Comparison of ENCODE assay signal across 8 cellular contexts in the genomic region with DNA sequence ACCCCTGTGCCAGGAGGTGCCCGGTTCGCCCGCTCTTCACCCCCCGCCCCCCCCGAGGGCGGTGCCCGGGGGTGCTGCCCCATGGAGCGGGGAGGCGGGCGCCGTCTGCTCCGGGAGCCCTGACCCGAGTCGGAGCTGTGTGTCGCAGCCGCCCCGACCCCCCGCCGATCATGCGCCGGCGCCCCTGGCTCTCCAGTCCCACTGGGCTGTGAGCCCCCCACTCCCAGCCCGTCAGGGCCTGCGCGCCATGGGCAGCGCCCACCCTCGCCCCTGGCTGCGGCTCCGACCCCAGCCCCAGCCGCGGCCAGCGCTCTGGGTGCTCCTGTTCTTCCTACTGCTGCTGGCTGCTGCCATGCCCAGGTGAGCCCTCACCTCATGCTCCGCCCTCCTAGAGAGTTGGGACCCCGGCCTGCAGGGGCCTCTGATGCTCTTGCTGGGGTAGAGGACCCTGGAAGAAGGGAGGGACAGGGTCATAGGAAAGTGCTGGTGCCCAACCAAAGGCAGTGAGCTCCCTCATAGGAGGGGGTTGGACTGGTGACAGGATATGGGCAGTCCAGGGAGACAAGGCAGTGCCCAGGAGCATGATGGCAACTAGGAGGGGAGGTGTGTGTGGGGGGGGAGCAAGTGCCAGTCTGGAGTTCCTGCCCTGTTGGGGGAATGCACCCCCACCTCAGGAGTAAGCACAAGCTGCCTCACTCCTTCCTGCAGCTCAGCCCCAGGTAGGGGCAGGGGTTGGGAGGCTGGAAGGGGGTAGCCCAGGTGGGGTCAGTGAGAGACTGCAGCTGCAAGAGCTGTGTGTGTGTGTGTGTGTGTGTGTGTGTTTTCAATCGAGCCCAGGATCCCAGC. TPM values are rescaled to one million over a fixed set of nuclear protein-coding genes. Genes with fewer than 3 reads are reported as not detected.
A peak's percentile ranks its signal among the peaks of the same experiment; 100 is the strongest.
DNase-seq lines count a peak whose midpoint lies in the region; ATAC-seq and TF ChIP-seq lines count a peak whose summit lies in the region.

Gene WNT10A, plus strand, starts transcription at position 104 of the 846 bp plus-strand sequence. Its CDS starts 144 bp downstream, at position 248.

- peak within 1 kb of the TSS; percentile 85 for H3K4me3 Mint-ChIP-seq in Calu3 (ENCODE audit: low read depth, unreplicated experiment)
- H3K4me3 Mint-ChIP-seq in mesothelial cell of epicardium = peak within 1 kb of the TSS; percentile 82

- H3K36me3 Mint-ChIP-seq in Calu3 (ENCODE audit: insufficient read depth, unreplicated experiment) = peaks cover 27% of the 10 kb centered on the region
- peaks cover 2% of the 10 kb centered on the region for H3K36me3 Mint-ChIP-seq in mesothelial cell of epicardium

- peaks cover 39% of the 10 kb centered on the region for H3K4me1 Mint-ChIP-seq in Calu3 (ENCODE audit: low read depth, unreplicated experiment)
- peaks cover 75% of the 10 kb centered on the region for H3K4me1 Mint-ChIP-seq in mesothelial cell of epicardium

- CTCF ChIA-PET in Calu3 (lab: Charles Lee) = interaction anchor here (0.7 to 2.2 kb wide), 4 partner anchors 8 to 379 kb away, joined by 3 to 20 read pairs (median 4); no protein-coding TSS in a partner anchor

- peak; percentile 6 for ATAC-seq in GM21619 (IDR thresholded peaks at IDR 0.05; ENCODE audit: unreplicated experiment)
- no peak for ATAC-seq in RWPE2 (ENCODE audit: low read depth)

- H3K9me3 Mint-ChIP-seq in Calu3 (ENCODE audit: low read depth, unreplicated experiment) (no peaks in the 10 kb centered on the region), mesothelial cell of epicardium (no peaks in the 10 kb centered on the region)

- no peaks in the 10 kb centered on the region for H3K9me3 ChIP-seq in RWPE2 (ENCODE audit: severe bottlenecking)

- no peak for TF ChIP-seq CTCF in Calu3 (IDR thresholded peaks at IDR 0.05; ENCODE audit: unreplicated experiment)
- no peak for TF ChIP-seq CTCF in RWPE2 (IDR thresholded peaks at IDR 0.05; ENCODE audit: poor library complexity, severe bottlenecking)
- TF ChIP-seq CTCF in mesothelial cell of epicardium (IDR thresholded peaks at IDR 0.05; ENCODE audit: unreplicated experiment) = no peak

- H3K27ac ChIP-seq in RWPE2 (ENCODE audit: poor library complexity, severe bottlenecking) = no peak within 1 kb of the TSS

- peak within 1 kb of the TSS; percentile 32 for H3K4me3 ChIP-seq in RWPE2 (ENCODE audit: severe bottlenecking)

- no TSS peak for BruUV-seq in Calu3 (replicated peaks; lab: Mats Ljungman, UMichigan)

- peaks cover 9% of the 10 kb centered on the region for H3K4me1 ChIP-seq in RWPE2 (ENCODE audit: insufficient read depth, poor library complexity, severe bottlenecking)

- DNase-seq in Calu3 (no peak), RWPE2 (ENCODE audit: low spot score) (peak; percentile 48), mesothelial cell of epicardium (ENCODE audit: low spot score in 2 of 2, unreplicated experiment in 2 of 2) (no peak), HK-2 (ENCODE audit: unreplicated experiment) (no peak), NCI-H526 treated with DMSO at 0.1 percent for 48 hours (lab: John Stamatoyannopoulos, UW) (no peak), NCI-H1105 (lab: John Stamatoyannopoulos, UW) (no peak)
- DNase-seq in stimulated activated naive CD4-positive, alpha-beta T cell (lab: John Stamatoyannopoulos, UW) = no peak

- no peaks in the 10 kb centered on the region for H3K27me3 ChIP-seq in RWPE2 (ENCODE audit: insufficient read depth, poor library complexity, severe bottlenecking)

- peak within 1 kb of the TSS; percentile 54 for H3K27ac Mint-ChIP-seq in Calu3 (ENCODE audit: unreplicated experiment)
- peak within 1 kb of the TSS; percentile 90 for H3K27ac Mint-ChIP-seq in mesothelial cell of epicardium

- H3K27me3 Mint-ChIP-seq in Calu3 (ENCODE audit: unreplicated experiment) (peaks cover 69% of the 10 kb centered on the region), mesothelial cell of epicardium (ENCODE audit: low read depth) (peaks cover 48% of the 10 kb centered on the region)

- intact Hi-C loops in Calu3 (cut with micrococcal nuclease; ENCODE audit: unreplicated experiment) = no loop called here

- no peaks in the 10 kb centered on the region for H3K36me3 ChIP-seq in RWPE2 (ENCODE audit: low read depth)

RNA-seq across cellular contexts. Expression of gene WNT10A, which starts in this region (rescaled TPM):
- total RNA-seq in Calu3 (2022) (2.4 and 3.4 TPM in 2 replicates), mesothelial cell of epicardium (50.7 to 53.2 TPM (median 51.8 TPM) in 3 replicates)

Comparison
In these comparisons a context has a peak if more than half of its experiments do, and no peak if none do; other contexts are left out.
1. RNA of gene WNT10A (total RNA-seq): 50.7 to 53.2 TPM in mesothelial cell of epicardium; 2.4 to 3.4 TPM in Calu3; every median in the first group is over 10 times any median in the second.